ENCODE assay signal across 11 cellular contexts in the genomic region with DNA sequence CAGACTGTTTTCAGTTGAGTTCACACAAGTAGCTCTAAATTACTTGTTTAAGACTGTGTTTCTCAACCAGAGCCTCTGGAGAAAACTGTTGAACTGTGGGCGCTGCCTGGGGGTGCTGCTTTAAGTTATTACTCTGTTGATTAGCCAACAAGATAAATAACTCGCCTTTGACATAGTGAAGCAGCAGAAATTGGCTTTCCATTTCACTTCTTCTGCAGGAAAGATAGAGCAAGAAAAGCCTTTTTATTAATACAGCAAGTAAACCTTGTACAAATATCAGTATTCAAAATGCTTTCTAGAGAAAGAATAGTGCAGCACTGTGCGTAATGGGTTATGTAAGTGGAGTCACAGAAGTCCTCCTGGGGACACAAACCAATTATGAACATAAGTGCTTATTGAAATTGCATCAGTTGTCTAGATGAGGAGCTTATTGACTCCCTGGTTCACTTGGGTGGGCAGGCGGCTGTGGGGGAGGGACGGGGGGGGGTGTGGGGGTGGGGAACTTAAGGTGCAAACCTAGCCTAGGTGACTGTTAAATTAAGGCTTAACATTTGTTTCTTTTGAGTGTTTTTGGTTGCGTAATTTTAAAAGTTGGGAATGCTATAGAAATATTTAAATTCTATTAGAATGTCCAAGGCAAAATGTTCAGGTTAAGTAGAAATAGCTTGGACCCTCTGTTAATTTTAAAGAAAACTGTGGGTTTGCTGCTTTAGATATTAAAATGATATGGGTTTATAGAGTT. TPM values are rescaled to one million over a fixed set of nuclear protein-coding genes. Genes with fewer than 3 reads are reported as not detected.
DNase-seq lines count a peak whose midpoint lies in the region; ATAC-seq and TF ChIP-seq lines count a peak whose summit lies in the region.
"Had no signal": no experiment of that assay in that cellular context is flagged by ENCODE, and none has a peak within 500 bp of the region (broad histone marks: within the 10 kb centered on the region; RNA-seq: fewer than 3 reads in every experiment).

No MANE protein-coding gene starts in this region.

- H3K27ac ChIP-seq in caudate nucleus (ENCODE audit: low read depth, low read length) (peak overlapping the region; percentile 90), stomach (peak overlapping the region in 4 of 5 donors; percentile 38 to 77 (median 62))

- in situ Hi-C loops in GM13977 (cut with MboI; ENCODE audit: low pct_unique_long_range_greater_than_20kb, low sequenced_read_pairs, unreplicated experiment): no loop called here

- no peak overlapping the region for H2AFZ ChIP-seq in Loucy (ENCODE audit: low read length)

- peak overlapping the region; percentile 89 for H3K4me2 ChIP-seq in Loucy (ENCODE audit: low read depth, low read length, poor library complexity, severe bottlenecking)

- H4K20me1 ChIP-seq in Loucy (ENCODE audit: insufficient read depth, low read length, poor library complexity, severe bottlenecking): peaks cover 52% of the 10 kb centered on the region

- peak overlapping the region; percentile 18 for H3K9ac ChIP-seq in Loucy (ENCODE audit: low read depth, low read length, poor library complexity, severe bottlenecking)

- intact Hi-C loops in stomach (cut with DNase I; ENCODE audit: low total_unique reads): loop anchor here (10.0 kb wide), 1 partner anchor 88 kb away; no protein-coding TSS in a partner anchor

- TF ChIP-seq POLR2A in stomach (IDR thresholded peaks at IDR 0.05): no peak

- DNase-seq in caudate nucleus (lab: John Stamatoyannopoulos, UW) (peak in 5 of 61 donors; percentile 1 to 52 (median 41)), left lobe of liver (ENCODE audit: low spot score) (no peak), stomach (no peak), GM13977 (ENCODE audit: low spot score) (no peak), ecto neural progenitor cell (ENCODE audit: low spot score) (no peak), LoVo (ENCODE audit: low spot score) (no peak)
- DNase-seq: activated T-cell treated with anti-CD3 and anti-CD28 coated beads, Interleukin-2, amount 50 U/mL, for 72 hours; DND-41; T1000 had no signal

- 39 to 57% (median 47%) methylated on average over 6 of the region's 6 CpGs for WGBS in stomach, 5 donors

- no peaks in the 10 kb centered on the region for H3K9me2 ChIP-seq in Loucy (replicated peaks; ENCODE audit: low read depth, low read length)

- TF ChIP-seq CTCF in Loucy (conservative IDR thresholded peaks at IDR 0.05; ENCODE audit: low read length) (no peak), stomach (IDR thresholded peaks at IDR 0.05) (no peak), GM13977 (IDR thresholded peaks at IDR 0.05; ENCODE audit: extremely low read depth, insufficient read depth, missing control alignments) (no peak)

- H3K4me3 ChIP-seq in Loucy (ENCODE audit: low read length, poor library complexity, severe bottlenecking): peak overlapping the region; percentile 52
- H3K4me3 ChIP-seq in stomach: no peak overlapping the region

- no peaks in the 10 kb centered on the region for H3F3A ChIP-seq in Loucy (ENCODE audit: low read depth)

- no peak for TF ChIP-seq EP300 in stomach (IDR thresholded peaks at IDR 0.05)

- no peaks in the 10 kb centered on the region for H3K9me3 ChIP-seq in Loucy (ENCODE audit: insufficient read depth, low read depth, low read length)
- no peaks in the 10 kb centered on the region for H3K9me3 ChIP-seq in stomach

- no peaks in the 10 kb centered on the region for H3K27me3 ChIP-seq in Loucy (ENCODE audit: insufficient read depth, low read length, poor library complexity, severe bottlenecking)
- no peaks in the 10 kb centered on the region for H3K27me3 ChIP-seq in stomach

- peaks cover 46% of the 10 kb centered on the region for H3K4me1 ChIP-seq in Loucy (ENCODE audit: insufficient read depth, low read length, poor library complexity, severe bottlenecking)
- peaks cover 34 to 80% (median 63%) of the 10 kb centered on the region in 4 donors for H3K4me1 ChIP-seq in stomach

- H3K36me3 ChIP-seq in Loucy (ENCODE audit: insufficient read depth, low read length) (no peaks in the 10 kb centered on the region), stomach (no peaks in the 10 kb centered on the region)

- peaks cover 88% of the 10 kb centered on the region for H3K79me2 ChIP-seq in Loucy (ENCODE audit: insufficient read depth, low read length)

- ATAC-seq in left lobe of liver (peak; percentile 10), HG03442 (IDR thresholded peaks at IDR 0.05; ENCODE audit: unreplicated experiment) (no peak)
- ATAC-seq: activated T-cell treated with anti-CD3 and anti-CD28 coated beads, Interleukin-2, amount 50 U/mL, for 72 hours had no signal

RNA-seq across cellular contexts. Expression of a gene that starts 6.3 kb away (rescaled TPM):
- total RNA-seq in left lobe of liver: 15.2 TPM
- 10 to 100 TPM in 4 of 5 donors, 1 to 10 TPM in 1; 2.0 to 71.0 (median 31.7) TPM for total RNA-seq in stomach
- polyA plus RNA-seq in stomach: 10 to 100 TPM in 1 of 3 donors, 1 to 10 TPM in 2; 3.4 to 10.2 (median 8.2) TPM
